Comparison of ENCODE assay signal across 29 cellular contexts in the genomic region with DNA sequence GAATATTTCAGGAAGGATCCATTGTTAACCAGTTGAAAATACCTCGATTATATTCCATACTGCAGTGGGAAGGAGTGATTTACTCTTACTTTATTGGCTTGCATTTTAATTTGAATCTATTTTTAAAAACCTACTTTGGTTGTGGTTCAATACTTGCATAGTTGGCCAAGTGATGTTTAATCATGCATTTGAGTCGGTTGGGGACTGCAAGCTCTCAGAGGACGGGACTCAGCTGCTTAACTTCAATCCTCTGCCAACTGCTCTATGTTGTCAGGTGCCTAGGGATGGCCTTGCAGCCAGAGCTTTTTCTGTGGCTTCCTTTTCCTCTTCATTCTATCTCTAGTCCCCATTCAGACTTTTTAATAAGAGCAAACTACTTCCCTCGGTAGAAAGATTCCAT.
"Had no signal": no experiment of that assay in that cellular context is flagged by ENCODE, and none has a peak within 500 bp of the region (broad histone marks: within the 10 kb centered on the region; RNA-seq: fewer than 3 reads in every experiment).

No MANE protein-coding gene starts in this region.

- H3K27ac ChIP-seq: ascending aorta, body of pancreas, cardiac muscle cell had no signal

- H3K9me3 Mint-ChIP-seq: activated B cell treated with CpG ODN at 0.5 μM for 24 hours; activated CD4-positive, alpha-beta T cell treated with anti-CD3 and anti-CD28 coated beads, Interleukin-2, amount 10 ng/mL, durations not matched to agents 24 days and 14 days; activated naive CD4-positive, alpha-beta T cell treated with anti-CD3 and anti-CD28 coated beads, Interleukin-2, amount 50 U/mL, for 24 hours; activated naive CD8-positive, alpha-beta T cell treated with anti-CD3 and anti-CD28 coated beads, Interleukin-2, amount 50 U/mL, for 24 hours; activated T-cell treated with anti-CD3 and anti-CD28 coated beads, Interleukin-2, amount 50 U/mL, for 24 hours; activated T-helper 1 cell treated with anti-CD3 and anti-CD28 coated beads, Interleukin-12 subunit alpha, Interleukin-12 subunit beta, Interleukin-2, Interleukin-4 antibody, amounts not matched to agents 30 ng/mL and 10 ng/mL and 1 ng/mL, durations not matched to agents 14 hours and 24 hours and 36 hours; T-cell had no signal

- H3K4me3 ChIP-seq: ascending aorta, body of pancreas, cardiac muscle cell had no signal

- H3K4me1 ChIP-seq: ascending aorta, body of pancreas had no signal

- H3K36me3 ChIP-seq: ascending aorta, cardiac muscle cell had no signal

- H3K36me3 Mint-ChIP-seq: activated CD8-positive, alpha-beta memory T cell treated with anti-CD3 and anti-CD28 coated beads, Interleukin-2, amount 10 ng/mL, durations not matched to agents 7 days and 5 days; activated naive CD4-positive, alpha-beta T cell treated with anti-CD3 and anti-CD28 coated beads, Interleukin-2, amount 50 U/mL, for 24 hours; T-cell had no signal

- FAIRE-seq: RCC 7860, TTC549 had no signal

- H3K27ac Mint-ChIP-seq: activated B cell treated with CpG ODN at 0.5 μM for 24 hours; activated CD4-positive, alpha-beta T cell treated with anti-CD3 and anti-CD28 coated beads, Interleukin-2, amount 10 ng/mL, durations not matched to agents 24 days and 14 days; activated CD8-positive, alpha-beta memory T cell treated with anti-CD3 and anti-CD28 coated beads, Interleukin-2, amount 10 ng/mL, durations not matched to agents 7 days and 5 days; activated naive CD4-positive, alpha-beta T cell treated with anti-CD3 and anti-CD28 coated beads, Interleukin-2, amount 50 U/mL, for 24 hours; activated naive CD8-positive, alpha-beta T cell treated with anti-CD3 and anti-CD28 coated beads, Interleukin-2, amount 50 U/mL, for 24 hours; activated T-cell treated with anti-CD3 and anti-CD28 coated beads, Interleukin-2, amount 50 U/mL, for 24 hours; activated T-helper 1 cell treated with anti-CD3 and anti-CD28 coated beads, Interleukin-12 subunit alpha, Interleukin-12 subunit beta, Interleukin-2, Interleukin-4 antibody, amounts not matched to agents 30 ng/mL and 10 ng/mL and 1 ng/mL, durations not matched to agents 14 hours and 24 hours and 36 hours; T-cell had no signal

- DNase-seq: activated B cell treated with CpG ODN at 0.5 μM for 24 hours; activated CD4-positive, alpha-beta T cell treated with anti-CD3 and anti-CD28 coated beads for 1 hour; activated CD4-positive, alpha-beta T cell treated with anti-CD3 and anti-CD28 coated beads, Interleukin-2, amount 10 ng/mL, durations not matched to agents 24 days and 14 days; activated CD4-positive, alpha-beta T cell treated with anti-CD3 and anti-CD28 coated beads, Interleukin-2, amount 50 U/mL, for 48 hours; activated CD8-positive, alpha-beta memory T cell treated with anti-CD3 and anti-CD28 coated beads, Interleukin-2, amount 10 ng/mL, durations not matched to agents 7 days and 5 days; activated effector memory CD4-positive, alpha-beta T cell treated with Interleukin-2 at 50 U/mL for 16 hours; activated naive CD4-positive, alpha-beta T cell; activated naive CD8-positive, alpha-beta T cell treated with anti-CD3 and anti-CD28 coated beads, Interleukin-2, amount 50 U/mL, for 24 hours; activated T-cell treated with anti-CD3 and anti-CD28 coated beads, Interleukin-2, amount 50 U/mL, for 24 hours; amniotic stem cell; body of pancreas; MM.1S; NCI-H1105; NCI-H1436; NCI-H1694 treated with DMSO at 0.1 percent for 48 hours; NCI-H2029 treated with DMSO at 0.1 percent for 48 hours; NCI-H345; NCI-H510A; NCI-H69; SHP77; T-cell; T-helper 2 cell; T1000 had no signal

- ATAC-seq: activated CD8-positive, alpha-beta memory T cell treated with anti-CD3 and anti-CD28 coated beads, Interleukin-2, amount 10 ng/mL, durations not matched to agents 7 days and 5 days; activated naive CD8-positive, alpha-beta T cell treated with anti-CD3 and anti-CD28 coated beads, Interleukin-2, amount 50 U/mL, for 24 hours; body of pancreas; T-cell had no signal

- H3K9me3 ChIP-seq: ascending aorta, body of pancreas had no signal

- H3K27me3 ChIP-seq: ascending aorta, body of pancreas, cardiac muscle cell had no signal
